In the genomic region with DNA sequence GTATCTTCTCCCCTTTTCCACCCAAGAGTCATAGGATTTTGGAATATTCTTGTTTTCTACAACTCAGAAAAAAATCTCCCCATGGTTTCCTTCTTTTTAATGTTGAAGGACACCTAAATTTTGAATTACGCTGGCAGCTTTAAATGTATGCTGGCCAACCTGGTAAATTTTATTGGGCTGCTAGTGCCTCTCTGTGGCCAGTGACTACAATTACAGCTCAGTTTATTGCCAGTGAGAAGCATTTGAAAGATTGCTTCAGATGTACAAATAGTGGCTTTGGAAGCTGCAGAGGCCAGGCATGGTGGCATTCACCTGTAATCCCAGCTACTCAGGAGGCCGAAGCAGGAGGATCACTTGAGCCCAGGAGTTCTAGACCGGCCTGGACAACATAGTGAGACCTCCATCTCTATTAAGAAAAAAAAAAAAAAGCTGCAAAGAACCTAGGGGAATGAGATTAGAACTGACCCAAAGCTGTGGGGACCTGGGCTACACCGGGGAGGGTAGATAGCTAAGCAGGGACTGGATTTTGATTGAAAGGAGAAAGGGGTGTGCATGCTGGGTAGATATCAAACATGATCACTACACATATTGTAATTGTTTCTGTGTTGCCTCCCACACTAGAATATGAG, we compare ENCODE assay signal across 9 cellular contexts. TPM values are rescaled to one million over a fixed set of nuclear protein-coding genes. Genes with fewer than 3 reads are reported as not detected.
DNase-seq lines count a peak whose midpoint lies in the region; ATAC-seq and TF ChIP-seq lines count a peak whose summit lies in the region.
"Had no signal": no experiment of that assay in that cellular context is flagged by ENCODE, and none has a peak within 500 bp of the region (broad histone marks: within the 10 kb centered on the region; RNA-seq: fewer than 3 reads in every experiment).

No MANE protein-coding gene starts in this region.

- H3K4me1 ChIP-seq in GM23338 (ENCODE audit: insufficient read depth): peaks cover 29% of the 10 kb centered on the region
- H3K4me1 ChIP-seq: BLaER1 had no signal

- H3K27me3 ChIP-seq in GM23338 (ENCODE audit: insufficient read depth): no peaks in the 10 kb centered on the region
- H3K27me3 ChIP-seq: BLaER1 had no signal

- no peaks in the 10 kb centered on the region for H3K27me3 Mint-ChIP-seq in GM23338 (ENCODE audit: insufficient read depth, low read depth, poor library complexity)

- TF ChIP-seq CTCF in GM23338 (conservative IDR thresholded peaks at IDR 0.05; ENCODE audit: low read depth in 2 of 2): peak; percentile 89 to 91

- peaks cover 22% of the 10 kb centered on the region for H3K4me1 Mint-ChIP-seq in GM23338

- H3K4me3 Mint-ChIP-seq in GM23338: no peak overlapping the region

- H3K36me3 Mint-ChIP-seq in GM23338 (ENCODE audit: low read depth): no peaks in the 10 kb centered on the region

- H3K79me2 ChIP-seq in GM23338 (replicated peaks; ENCODE audit: insufficient read depth): no peaks in the 10 kb centered on the region

- DNase-seq in DMS79 treated with DMSO at 0.1 percent for 48 hours (lab: John Stamatoyannopoulos, UW) (peak; percentile 7), DMS79 (lab: John Stamatoyannopoulos, UW) (no peak), GM23338 (ENCODE audit: low spot score) (peak; percentile 79), KG1 (lab: John Stamatoyannopoulos, UW) (peak; percentile 41), RKO (ENCODE audit: low spot score) (peak; percentile 85), glomerular visceral epithelial cell (ENCODE audit: extremely low spot score) (peak; percentile 65), pons (ENCODE audit: low spot score) (peak; percentile 77)
- DNase-seq in activated naive CD4-positive, alpha-beta T cell treated with Interleukin-2 at 50 U/mL for 16 hours: peak; percentile 41

- H3F3A ChIP-seq in GM23338 (replicated peaks; ENCODE audit: low read depth): no peaks in the 10 kb centered on the region

- ATAC-seq in GM23338: peak; percentile 89

- no peak overlapping the region for H3K27ac ChIP-seq in GM23338 (ENCODE audit: low read depth)
- H3K27ac ChIP-seq: BLaER1 had no signal

- no peak overlapping the region for H3K4me3 ChIP-seq in GM23338
- H3K4me3 ChIP-seq: BLaER1 had no signal

- H3K36me3 ChIP-seq in GM23338 (ENCODE audit: insufficient read depth): no peaks in the 10 kb centered on the region
- H3K36me3 ChIP-seq: BLaER1 had no signal

- H3K9me2 ChIP-seq in GM23338 (ENCODE audit: insufficient read depth): no peaks in the 10 kb centered on the region

- H3K4me2 ChIP-seq in GM23338: no peak overlapping the region
- H3K4me2 ChIP-seq: BLaER1 had no signal

- no peaks in the 10 kb centered on the region for H3K9me3 Mint-ChIP-seq in GM23338

- H4K20me1 ChIP-seq in GM23338 (replicated peaks; ENCODE audit: insufficient read depth): no peaks in the 10 kb centered on the region
- H4K20me1 ChIP-seq: BLaER1 had no signal

- H2AFZ ChIP-seq in GM23338: no peak overlapping the region

- no peak overlapping the region for H3K27ac Mint-ChIP-seq in GM23338

TF ChIP-seq in GM23338, 12 proteins besides CTCF, POLR2A, EP300 and RAD21:
- no peak for TF ChIP-seq EZH2 (IDR thresholded peaks at IDR 0.05; ENCODE audit: low read depth, unreplicated experiment)

RNA-seq across cellular contexts. Expression of a gene that starts 7.6 kb away (rescaled TPM):
- total RNA-seq in GM23338 (2014; rRNA removed; shearing (Covaris generic)): 9.9 and 27.2 TPM in 2 replicates
- 9.8 and 12.2 TPM in 2 replicates for polyA plus RNA-seq in GM23338 (2016; fragmentation: Nextera tagmentation; extraction: Ambion mirVana)
